ENCODE assay signal across 10 cellular contexts in the genomic region with DNA sequence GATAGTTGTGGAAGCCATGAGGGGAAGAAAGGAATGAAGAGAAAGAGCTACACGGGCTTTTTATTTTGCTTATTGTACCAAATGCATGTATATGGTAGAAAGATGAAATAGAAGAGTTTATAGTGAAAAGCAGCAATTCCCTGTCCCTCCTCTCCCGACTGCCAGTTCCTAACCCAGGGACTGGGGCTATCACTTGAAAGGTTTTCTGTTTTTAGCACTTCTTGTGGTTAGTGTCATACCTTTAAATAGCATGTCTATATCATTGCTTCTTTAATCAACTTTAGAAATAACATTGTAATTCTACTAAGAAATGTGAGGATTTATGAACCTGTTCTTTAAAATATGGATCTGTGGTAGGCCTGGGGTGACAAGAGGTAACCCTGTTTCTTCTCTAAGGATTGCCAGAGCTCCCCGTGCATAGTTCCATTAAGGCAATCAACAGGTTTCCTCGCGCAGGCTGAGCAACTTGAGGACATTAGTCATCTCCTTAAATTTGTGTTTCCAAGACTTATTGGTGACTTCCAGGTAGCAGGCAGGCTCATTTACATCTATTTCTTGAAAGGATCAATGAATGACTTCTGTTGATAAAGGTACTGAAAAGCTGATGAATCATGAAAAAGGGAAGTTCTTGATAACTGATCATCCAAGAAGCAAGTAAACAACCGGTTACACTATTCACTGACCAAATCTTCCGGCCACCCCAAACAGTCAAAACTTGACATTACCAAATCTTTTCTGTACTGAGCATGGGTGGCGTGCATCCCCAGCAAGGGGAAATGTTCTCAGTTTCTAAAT.
DNase-seq lines count a peak whose midpoint lies in the region; ATAC-seq lines count a peak whose summit lies in the region.
"Had no signal": no experiment of that assay in that cellular context is flagged by ENCODE, and none has a peak within 500 bp of the region (broad histone marks: within the 10 kb centered on the region; RNA-seq: fewer than 3 reads in every experiment).

No MANE protein-coding gene starts in this region.

- peak overlapping the region; percentile 88 for H3K27ac Mint-ChIP-seq in activated naive CD8-positive, alpha-beta T cell treated with anti-CD3 and anti-CD28 coated beads, Interleukin-2, amount 50 U/mL, for 24 hours

- peak; percentile 38 for DNase-seq in activated naive CD8-positive, alpha-beta T cell treated with anti-CD3 and anti-CD28 coated beads, Interleukin-2, amount 50 U/mL, for 24 hours
- no peak for DNase-seq in NCI-H2227 (lab: John Stamatoyannopoulos, UW; ENCODE audit: unreplicated experiment)
- DNase-seq in NCI-H748 treated with DMSO at 0.1 percent for 48 hours (lab: John Stamatoyannopoulos, UW) = no peak
- DNase-seq in NCI-H1417 (lab: John Stamatoyannopoulos, UW) = no peak
- DNase-seq in activated CD8-positive, alpha-beta memory T cell treated with anti-CD3 and anti-CD28 coated beads, Interleukin-2, amount 50 U/mL, for 48 hours = no peak
- DNase-seq: activated gamma-delta T cell, NCI-H2171 treated with DMSO at 0.1 percent for 48 hours had no signal

- H3K9me3 Mint-ChIP-seq in activated naive CD8-positive, alpha-beta T cell treated with anti-CD3 and anti-CD28 coated beads, Interleukin-2, amount 50 U/mL, for 24 hours = peaks cover 12% of the 10 kb centered on the region

- H3K27me3 Mint-ChIP-seq in activated naive CD8-positive, alpha-beta T cell treated with anti-CD3 and anti-CD28 coated beads, Interleukin-2, amount 50 U/mL, for 24 hours = no peaks in the 10 kb centered on the region

- H3K4me1 Mint-ChIP-seq in activated naive CD8-positive, alpha-beta T cell treated with anti-CD3 and anti-CD28 coated beads, Interleukin-2, amount 50 U/mL, for 24 hours = peaks cover 28% of the 10 kb centered on the region

- peak overlapping the region; percentile 59 for H3K4me3 Mint-ChIP-seq in activated naive CD8-positive, alpha-beta T cell treated with anti-CD3 and anti-CD28 coated beads, Interleukin-2, amount 50 U/mL, for 24 hours

- peaks cover 3% of the 10 kb centered on the region for H3K36me3 Mint-ChIP-seq in activated naive CD8-positive, alpha-beta T cell treated with anti-CD3 and anti-CD28 coated beads, Interleukin-2, amount 50 U/mL, for 24 hours (ENCODE audit: low read depth)

- ATAC-seq in GM18858 (IDR thresholded peaks at IDR 0.05; ENCODE audit: unreplicated experiment) (peak; percentile 100), GM21515 (IDR thresholded peaks at IDR 0.05; ENCODE audit: unreplicated experiment) (peak; percentile 91), HG03378 (IDR thresholded peaks at IDR 0.05; ENCODE audit: unreplicated experiment) (peak; percentile 99)
- peak; percentile 91 for ATAC-seq in activated naive CD8-positive, alpha-beta T cell treated with anti-CD3 and anti-CD28 coated beads, Interleukin-2, amount 50 U/mL, for 24 hours
